6 cellular contexts compared by ENCODE assay signal in genomic region chr3:32673730-32674129, GRCh38. TPM values are rescaled to one million over a fixed set of nuclear protein-coding genes. Genes with fewer than 3 reads are reported as not detected.
DNase-seq lines count a peak whose midpoint lies in the region; ATAC-seq, FAIRE-seq and TF ChIP-seq lines count a peak whose summit lies in the region.
"Not testable (repeated sequence)": the region's sequence is repeated elsewhere in the genome, so short reads cannot be mapped to it uniquely, and the experiment has no call there.

No MANE protein-coding gene starts in this region.

- BruUV-seq in HepG2 (replicated peaks; lab: Mats Ljungman, UMichigan): not testable (repeated sequence)

- H3K18ac ChIP-seq in H1 (ENCODE audit: extremely low read depth, low read length); neuronal stem cell (ENCODE audit: low read length): not testable (repeated sequence)

- not testable (repeated sequence) for H3K9me3 ChIP-seq in CD8-positive, alpha-beta T cell (ENCODE audit: low read length); H1 (ENCODE audit: insufficient read depth in 2 of 2, low read depth in 1 of 2, low read length in 1 of 2); HepG2 (ENCODE audit: low read length); neuronal stem cell (replicated peaks in 1 of 2; ENCODE audit: control insufficient read depth in 2 of 2, insufficient read depth in 1 of 2, low read depth in 1 of 2, low read length in 2 of 2)

- not testable (repeated sequence) for H3K27me3 ChIP-seq in CD8-positive, alpha-beta T cell (ENCODE audit: insufficient read depth, low read length); H1 (replicated peaks in 1 of 4; ENCODE audit: control insufficient read depth in 3 of 4, extremely low read depth in 1 of 4, insufficient read depth in 3 of 4, low read length in 3 of 4); neuronal stem cell (ENCODE audit: control insufficient read depth in 3 of 3, insufficient read depth in 3 of 3, low read depth in 1 of 3, low read length in 3 of 3)
- H3K27me3 ChIP-seq in HepG2 (ENCODE audit: control insufficient read depth in 1 of 2, insufficient read depth in 2 of 2, low read length in 2 of 2): peaks cover 0 to 11% of the 10 kb centered on the region in 2 experiments; a peak in 1 of 5 replicates

- not testable (repeated sequence) for FAIRE-seq in H1 (lab: Jason Lieb, UNC); HepG2 (lab: Jason Lieb, UNC)

- not testable (repeated sequence) for TF ChIP-seq RAD21 in H1 (IDR thresholded peaks at IDR 0.05 in 1 of 2, conservative IDR thresholded peaks at IDR 0.05 in 1 of 2; ENCODE audit: low read depth in 2 of 2, low read length in 2 of 2); HepG2 (CRISPR knock-in tag; IDR thresholded peaks at IDR 0.05)

- H2BK12ac ChIP-seq in H1 (ENCODE audit: low read depth, low read length); neuronal stem cell (ENCODE audit: low read length): not testable (repeated sequence)

- not testable (repeated sequence) for H3K27ac ChIP-seq in CD8-positive, alpha-beta T cell (ENCODE audit: low read depth, low read length); H1 (ENCODE audit: low read depth, low read length); HepG2 (ENCODE audit: extremely low read length, insufficient read depth, low read length); neuronal stem cell (replicated peaks; ENCODE audit: low read length)

- in situ Hi-C loops in HepG2 (cut with HindIII; ENCODE audit: extremely low pct_ligation_motif_present, low pct_unique_long_range_greater_than_20kb): loop anchor here (25.0 kb wide), 1 partner anchor 461 kb away; no protein-coding TSS in a partner anchor

- peak overlapping the region; percentile 26; the same call in 1 of the 2 replicates for H2AFZ ChIP-seq in H1 (ENCODE audit: low read length)
- H2AFZ ChIP-seq in HepG2 (ENCODE audit: low read length): not testable (repeated sequence)
- H2AFZ ChIP-seq in neuronal stem cell (ENCODE audit: low read length): peak overlapping the region; percentile 10

- not testable (repeated sequence) for TF ChIP-seq POLR2A in H1 (IDR thresholded peaks at IDR 0.05; ENCODE audit: control extremely low read depth in 1 of 2, low read depth in 2 of 2, low read length in 2 of 2); HepG2 (IDR thresholded peaks at IDR 0.05; ENCODE audit: insufficient read depth in 1 of 2, low read depth in 2 of 2, low read length in 2 of 2)

- H3K4me3 Mint-ChIP-seq in CD8-positive, alpha-beta T cell: peak overlapping the region; percentile 67
- H3K4me3 Mint-ChIP-seq in WTC11: not testable (repeated sequence)
- peak overlapping the region; percentile 10 for H3K4me3 Mint-ChIP-seq in activated CD4-positive, alpha-beta T cell treated with anti-CD3 and anti-CD28 coated beads, Interleukin-2, amount 10 ng/mL, durations not matched to agents 7 days and 5 days

- not testable (repeated sequence) for H2BK120ac ChIP-seq in H1 (replicated peaks; ENCODE audit: low read depth, low read length); neuronal stem cell (ENCODE audit: low read depth, low read length)

- not testable (repeated sequence) for TF ChIP-seq EP300 in H1 (IDR thresholded peaks at IDR 0.05; ENCODE audit: borderline replicate concordance in 1 of 2, low read depth in 2 of 2, low read length in 2 of 2); HepG2 (IDR thresholded peaks at IDR 0.05; ENCODE audit: low read depth in 2 of 2, low read length in 2 of 2); HepG2 (CRISPR knock-in tag; IDR thresholded peaks at IDR 0.05; ENCODE audit: borderline replicate concordance)

- not testable (repeated sequence) for H4K8ac ChIP-seq in H1 (ENCODE audit: extremely low read depth, insufficient read depth, low read length); neuronal stem cell (ENCODE audit: low read depth, low read length)

- H3K27me3 Mint-ChIP-seq in CD8-positive, alpha-beta T cell (ENCODE audit: low read depth); WTC11 (ENCODE audit: low read depth); activated CD4-positive, alpha-beta T cell treated with anti-CD3 and anti-CD28 coated beads, Interleukin-2, amount 10 ng/mL, durations not matched to agents 7 days and 5 days: not testable (repeated sequence)

- H2BK20ac ChIP-seq in H1 (ENCODE audit: low read length): not testable (repeated sequence)

- not testable (repeated sequence) for H3K23ac ChIP-seq in H1 (ENCODE audit: insufficient read length); neuronal stem cell (ENCODE audit: low read depth, low read length, poor library complexity)

- CTCF ChIA-PET in CD8-positive, alpha-beta T cell (lab: Charles Lee): interaction anchor here (0.9 to 1.0 kb wide), 2 partner anchors 9 to 164 kb away, joined by 3 to 4 read pairs; no protein-coding TSS in a partner anchor
- CTCF ChIA-PET in WTC11 (lab: Charles Lee) (interaction anchor here (0.9 kb wide), 1 partner anchor 164 kb away, joined by 3 read pairs; no protein-coding TSS in a partner anchor), H1 (lab: Charles Lee; ENCODE audit: partially characterized antibody) (interaction anchor here (0.9 to 4.0 kb wide), 6 partner anchors 8 to 260 kb away, joined by 3 to 22 read pairs (median 4); no protein-coding TSS in a partner anchor)
- CTCF ChIA-PET in activated CD4-positive, alpha-beta T cell treated with anti-CD3 and anti-CD28 coated beads, Interleukin-2, amount 10 ng/mL, durations not matched to agents 7 days and 5 days (lab: Charles Lee); HepG2 (lab: Yijun Ruan, JAX; ENCODE audit: low intra/inter-chr PET ratio, low total read pairs): not testable (repeated sequence)

- H3K4me1 Mint-ChIP-seq in CD8-positive, alpha-beta T cell (ENCODE audit: low read depth); WTC11; activated CD4-positive, alpha-beta T cell treated with anti-CD3 and anti-CD28 coated beads, Interleukin-2, amount 10 ng/mL, durations not matched to agents 7 days and 5 days: not testable (repeated sequence)

- not testable (repeated sequence) for H4K91ac ChIP-seq in H1 (replicated peaks; ENCODE audit: insufficient read length, low read length); neuronal stem cell (ENCODE audit: low read depth, low read length, poor library complexity)

- H3K36me3 Mint-ChIP-seq in CD8-positive, alpha-beta T cell; WTC11; activated CD4-positive, alpha-beta T cell treated with anti-CD3 and anti-CD28 coated beads, Interleukin-2, amount 10 ng/mL, durations not matched to agents 7 days and 5 days (ENCODE audit: low read depth): not testable (repeated sequence)

- not testable (repeated sequence) for H3K4me3 ChIP-seq in CD8-positive, alpha-beta T cell (ENCODE audit: low read depth, low read length); H1 (ENCODE audit: extremely low read depth in 1 of 4, insufficient read depth in 2 of 4, low read depth in 3 of 4, low read length in 4 of 4); HepG2 (replicated peaks in 1 of 3; ENCODE audit: insufficient read depth in 1 of 3, low read depth in 2 of 3, low read length in 3 of 3); neuronal stem cell (ENCODE audit: low read length in 2 of 2)

- H3K27ac Mint-ChIP-seq in CD8-positive, alpha-beta T cell; WTC11; activated CD4-positive, alpha-beta T cell treated with anti-CD3 and anti-CD28 coated beads, Interleukin-2, amount 10 ng/mL, durations not matched to agents 7 days and 5 days: not testable (repeated sequence)

- H3K79me2 ChIP-seq in H1 (ENCODE audit: control insufficient read depth in 1 of 2, insufficient read depth in 2 of 2, low read length in 2 of 2); HepG2 (ENCODE audit: insufficient read depth, low read length): not testable (repeated sequence)

- H3K9me3 Mint-ChIP-seq in CD8-positive, alpha-beta T cell; activated CD4-positive, alpha-beta T cell treated with anti-CD3 and anti-CD28 coated beads, Interleukin-2, amount 10 ng/mL, durations not matched to agents 7 days and 5 days: not testable (repeated sequence)
- H3K9me3 Mint-ChIP-seq in WTC11: peaks cover 37% of the 10 kb centered on the region

- 97% methylated on average over 3 of the region's 3 CpGs; no CpG with 5 or more reads in 1 of the 2 experiments for WGBS in H1 (ENCODE audit: extremely low coverage in 1 of 2, insufficient coverage in 1 of 2, insufficient read length in 1 of 2, insufficient replicate concordance in 2 of 2, low coverage in 1 of 2, low lambda C conversion rate in 2 of 2, missing lambda C conversion rate in 1 of 2), 2 experiments
- WGBS in HepG2 (ENCODE audit: low lambda C conversion rate): 75% methylated on average over 3 of the region's 3 CpGs
- WGBS in neuronal stem cell (ENCODE audit: extremely low coverage in 2 of 2, insufficient read length in 2 of 2, insufficient replicate concordance in 1 of 2), 2 donors: no CpG with 5 or more reads among the region's 3 CpGs

- not testable (repeated sequence) for H3K36me3 ChIP-seq in CD8-positive, alpha-beta T cell (ENCODE audit: insufficient read depth, low read length); H1 (ENCODE audit: control insufficient read depth in 2 of 4, insufficient read depth in 4 of 4, low read length in 3 of 4); HepG2 (replicated peaks in 1 of 2; ENCODE audit: control insufficient read depth in 1 of 2, insufficient read depth in 2 of 2, low read length in 2 of 2); neuronal stem cell (replicated peaks in 1 of 2; ENCODE audit: control insufficient read depth in 2 of 2, insufficient read depth in 2 of 2, low read length in 2 of 2)

- not testable (repeated sequence) for H3K14ac ChIP-seq in H1 (ENCODE audit: insufficient read length); neuronal stem cell (ENCODE audit: low read length)

- H3K56ac ChIP-seq in H1 (replicated peaks; ENCODE audit: insufficient read length, low read depth, low read length): not testable (repeated sequence)

- H3K4me1 ChIP-seq in CD8-positive, alpha-beta T cell (ENCODE audit: insufficient read depth, low read length); H1 (replicated peaks in 1 of 4; ENCODE audit: control insufficient read depth in 3 of 4, insufficient read depth in 4 of 4, low read length in 3 of 4); neuronal stem cell (ENCODE audit: control insufficient read depth in 2 of 2, insufficient read depth in 1 of 2, low read depth in 1 of 2, low read length in 2 of 2): not testable (repeated sequence)
- peaks cover 14% of the 10 kb centered on the region for H3K4me1 ChIP-seq in HepG2 (ENCODE audit: insufficient read depth, low read length)

- not testable (repeated sequence) for H3K9ac ChIP-seq in H1 (replicated peaks in 1 of 4; ENCODE audit: extremely low read depth in 1 of 4, low read depth in 3 of 4, low read length in 3 of 4); HepG2 (ENCODE audit: insufficient read depth, low read depth, low read length); neuronal stem cell (ENCODE audit: low read depth, low read length, poor library complexity)

- H3K4me2 ChIP-seq in H1 (ENCODE audit: insufficient read depth in 1 of 2, low read depth in 2 of 2, low read length in 2 of 2); HepG2 (ENCODE audit: low read depth, low read length); neuronal stem cell (ENCODE audit: insufficient read depth, low read length, poor library complexity, severe bottlenecking): not testable (repeated sequence)

- H2BK5ac ChIP-seq in H1 (ENCODE audit: low read depth, low read length); neuronal stem cell (ENCODE audit: low read length): not testable (repeated sequence)

- intact Hi-C loops in CD8-positive, alpha-beta T cell (cut with DNase I, micrococcal nuclease); HepG2 (cut with micrococcal nuclease; ENCODE audit: unreplicated experiment): not testable (repeated sequence)

- not testable (repeated sequence) for H2AK5ac ChIP-seq in H1 (ENCODE audit: low read depth, low read length); neuronal stem cell (ENCODE audit: low read depth, low read length)

- POLR2A ChIA-PET in CD8-positive, alpha-beta T cell (lab: Charles Lee); activated CD4-positive, alpha-beta T cell treated with anti-CD3 and anti-CD28 coated beads, Interleukin-2, amount 10 ng/mL, durations not matched to agents 7 days and 5 days (lab: Charles Lee); HepG2 (lab: Yijun Ruan, JAX): not testable (repeated sequence)
- POLR2A ChIA-PET in WTC11 (lab: Charles Lee): interaction anchor here (1.3 kb wide), 1 partner anchor 11 kb away, joined by 3 read pairs; the partner anchor contains the start of gene CNOT10
- POLR2A ChIA-PET in H1 (lab: Charles Lee; ENCODE audit: partially characterized antibody): interaction anchor here (0.9 to 1.8 kb wide), 2 partner anchors 10 to 11 kb away, joined by 3 to 5 read pairs; partner anchors contain the start of gene CNOT10

- TF ChIP-seq CTCF in CD8-positive, alpha-beta T cell (IDR thresholded peaks at IDR 0.05); WTC11 (IDR thresholded peaks at IDR 0.05); H1 (IDR thresholded peaks at IDR 0.05; ENCODE audit: control extremely low read depth in 1 of 3, insufficient read depth in 1 of 3, low read depth in 1 of 3, low read length in 3 of 3); HepG2 (CRISPR knock-in tag; IDR thresholded peaks at IDR 0.05): not testable (repeated sequence)

- H3K23me2 ChIP-seq in H1 (ENCODE audit: low read depth, low read length): not testable (repeated sequence)

- not testable (repeated sequence) for DNase-seq in CD8-positive, alpha-beta T cell; WTC11 (ENCODE audit: low spot score); activated CD4-positive, alpha-beta T cell treated with anti-CD3 and anti-CD28 coated beads, Interleukin-2, amount 10 ng/mL, durations not matched to agents 7 days and 5 days; H1 (ENCODE audit: low read depth in 1 of 2, low spot score in 2 of 2); HepG2 (ENCODE audit: low spot score); neuronal stem cell (ENCODE audit: low spot score)

- not testable (repeated sequence) for H2BK15ac ChIP-seq in H1 (ENCODE audit: low read length); neuronal stem cell (ENCODE audit: low read length)

- H4K5ac ChIP-seq in H1 (ENCODE audit: insufficient read length, low read depth, low read length): not testable (repeated sequence)

- not testable (repeated sequence) for H3K4ac ChIP-seq in H1 (replicated peaks; ENCODE audit: insufficient read length, low read depth, low read length); neuronal stem cell (ENCODE audit: low read length)

- not testable (repeated sequence) for ATAC-seq in CD8-positive, alpha-beta T cell; WTC11; HepG2

- H4K20me1 ChIP-seq in H1 (replicated peaks in 1 of 2; ENCODE audit: control insufficient read depth in 1 of 2, insufficient read depth in 2 of 2, low read length in 2 of 2); HepG2 (ENCODE audit: insufficient read depth, low read length): not testable (repeated sequence)

- H3K79me1 ChIP-seq in H1 (ENCODE audit: low read depth, low read length); neuronal stem cell (ENCODE audit: low read depth, low read length): not testable (repeated sequence)

RNA-seq across cellular contexts. Expression of gene CNOT10, which starts 11.3 kb away (rescaled TPM):
- 10 to 100 TPM; 28.0 to 31.1 TPM for total RNA-seq in CD8-positive, alpha-beta T cell
- total RNA-seq in WTC11 (2021) (37.5 to 40.0 TPM (median 38.7 TPM) in 3 replicates), HepG2 (2016; rRNA removed; fragmentation: Illumina TruSeq; extraction: Trizol) (34.1 and 39.0 TPM in 2 replicates)
- total RNA-seq in activated CD4-positive, alpha-beta T cell treated with anti-CD3 and anti-CD28 coated beads, Interleukin-2, amount 10 ng/mL, durations not matched to agents 7 days and 5 days: 10 to 100 TPM; 67.5 to 67.7 TPM
- 55.9 and 61.0 TPM in 2 replicates for total RNA-seq in H1 (2021; fragmentation: NEBNext Ultra II Directional; extraction: Animal tissue kit (Norgen Biotek cat#: 25700))
- polyA plus RNA-seq in H1 (2011; rRNA removed) (23.9 and 39.9 TPM in 2 replicates), HepG2 (2011; rRNA removed) (17.0 and 21.2 TPM in 2 replicates)
- 41.5 TPM for polyA plus RNA-seq in H1 (2011; cell fraction: cytosol; rRNA removed)
- polyA plus RNA-seq in H1 (2011; cell fraction: nucleus; rRNA removed): 25.5 TPM
- 30.4 to 50.6 TPM (median 32.2 TPM) in 4 replicates for polyA plus RNA-seq in H1 (2012, experiment 1 of 2)
- 7.1 TPM for polyA plus RNA-seq in H1 (2012, experiment 2 of 2)
- 29.1 TPM for polyA plus RNA-seq in H1 (2013, experiment 1 of 2)
- 26.6 TPM for polyA plus RNA-seq in H1 (2013, experiment 2 of 2)
- polyA minus RNA-seq in H1 (2011; rRNA and poly(A)+ RNA removed): 47.2 and 54.8 TPM in 2 replicates
- polyA minus RNA-seq in H1 (2011; cell fraction: cytosol; rRNA and poly(A)+ RNA removed): 24.3 TPM
- 34.6 TPM for polyA minus RNA-seq in H1 (2011; cell fraction: nucleus; rRNA and poly(A)+ RNA removed)
- total RNA-seq in HepG2 (2016; cell fraction: cytosol; rRNA removed; fragmentation: Illumina TruSeq; extraction: Trizol; ENCODE audit: low read depth): 17.2 and 20.2 TPM in 2 replicates
- 32.3 and 40.4 TPM in 2 replicates for total RNA-seq in HepG2 (2016; cell fraction: insoluble cytoplasmic fraction; rRNA removed; fragmentation: Illumina TruSeq; extraction: Trizol)
- 18.5 and 23.6 TPM in 2 replicates for total RNA-seq in HepG2 (2016; cell fraction: membrane; rRNA removed; fragmentation: Illumina TruSeq; extraction: Trizol)
- 27.0 and 28.6 TPM in 2 replicates for total RNA-seq in HepG2 (2016; cell fraction: nucleus; rRNA removed; fragmentation: Illumina TruSeq; extraction: Trizol)
- 15.7 and 20.4 TPM in 2 replicates for polyA plus RNA-seq in HepG2 (2011; cell fraction: cytosol; rRNA removed)
- 11.5 and 15.0 TPM in 2 replicates for polyA plus RNA-seq in HepG2 (2011; cell fraction: nucleus; rRNA removed)
- 13.2 and 17.6 TPM in 2 replicates for polyA plus RNA-seq in HepG2 (2012)
- 4.2 and 6.0 TPM in 2 replicates for polyA plus RNA-seq in HepG2 (2016; cell fraction: cytosol; fragmentation: Illumina TruSeq; extraction: Trizol; ENCODE audit: low read depth)
- polyA plus RNA-seq in HepG2 (2016; cell fraction: insoluble cytoplasmic fraction; fragmentation: Illumina TruSeq; extraction: Trizol; ENCODE audit: low read depth): 30.3 and 32.6 TPM in 2 replicates
- polyA plus RNA-seq in HepG2 (2016; cell fraction: membrane; fragmentation: Illumina TruSeq; extraction: Trizol; ENCODE audit: low read depth): 10.5 and 11.0 TPM in 2 replicates
- 41.9 and 43.7 TPM in 2 replicates for polyA plus RNA-seq in HepG2 (2016; cell fraction: nucleus; fragmentation: Illumina TruSeq; extraction: Trizol; ENCODE audit: insufficient read depth, low read depth)
- 10.7 and 37.4 TPM in 2 replicates for polyA minus RNA-seq in HepG2 (2011; rRNA and poly(A)+ RNA removed; ENCODE audit: low replicate concordance)
- 13.5 and 13.7 TPM in 2 replicates for polyA minus RNA-seq in HepG2 (2011; cell fraction: cytosol; rRNA and poly(A)+ RNA removed)
- polyA minus RNA-seq in HepG2 (2011; cell fraction: nucleus; rRNA and poly(A)+ RNA removed): 39.1 and 46.7 TPM in 2 replicates
- polyA plus RNA-seq in neuronal stem cell (2013, experiment 1 of 2): 21.1 TPM
- 20.7 TPM for polyA plus RNA-seq in neuronal stem cell (2013, experiment 2 of 2)
